ENCODE assay signal across 8 cellular contexts in the genomic region with DNA sequence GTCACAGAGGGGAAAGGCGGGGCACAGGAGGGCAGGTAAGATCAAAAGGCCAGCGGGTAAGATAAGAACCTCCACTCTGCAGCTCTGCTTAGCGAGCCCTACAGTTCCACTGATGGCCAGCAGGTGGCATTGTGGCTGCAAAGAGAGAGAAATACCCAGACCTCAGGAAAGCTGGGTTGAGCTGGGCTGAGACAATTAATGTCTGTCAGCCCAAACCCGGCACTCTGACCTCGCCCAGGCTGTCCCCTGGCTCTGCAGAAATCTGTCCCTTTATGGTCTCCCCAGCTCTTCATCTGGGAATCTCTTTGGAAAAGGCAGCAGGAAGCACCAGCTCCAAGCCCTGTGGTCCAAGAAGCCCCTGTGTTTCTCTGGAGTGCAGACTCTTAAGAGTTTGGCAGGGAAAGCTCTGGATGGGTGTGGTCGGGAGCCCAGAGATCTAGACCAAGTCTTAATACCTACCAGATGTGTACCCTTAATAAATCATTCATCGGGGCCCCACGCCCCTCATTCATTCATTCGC. TPM values are rescaled to one million over a fixed set of nuclear protein-coding genes. Genes with fewer than 3 reads are reported as not detected.
A peak's percentile ranks its signal among the peaks of the same experiment; 100 is the strongest.
DNase-seq lines count a peak whose midpoint lies in the region; ATAC-seq, FAIRE-seq and TF ChIP-seq lines count a peak whose summit lies in the region.

No MANE protein-coding gene starts in this region.

- peak; percentile 92 for TF ChIP-seq CTCF in D721Med (IDR thresholded peaks at IDR 0.05; ENCODE audit: insufficient read depth, missing control alignments)
- TF ChIP-seq CTCF in upper lobe of right lung (IDR thresholded peaks at IDR 0.05): peak; percentile 100

- no peaks in the 10 kb centered on the region for H3K27me3 ChIP-seq in upper lobe of right lung

- intact Hi-C loops in posterior vena cava (cut with DNase I) (loop anchor here (5.0 kb wide), 4 partner anchors 97 to 272 kb away; no protein-coding TSS in a partner anchor), upper lobe of right lung (cut with DNase I) (loop anchor here (10.0 kb wide), 1 partner anchor 110 kb away; no protein-coding TSS in a partner anchor)

- no peaks in the 10 kb centered on the region for H3K9me3 ChIP-seq in upper lobe of right lung

- no peak overlapping the region for H3K4me3 ChIP-seq in upper lobe of right lung

- in situ Hi-C loops in SK-MEL-5 (cut with HindIII; ENCODE audit: low pct_unique_long_range_greater_than_20kb, low sequenced_read_pairs): no loop called here

- FAIRE-seq in D721Med (lab: Jason Lieb, UNC): no peak

- peak; percentile 75 for DNase-seq in D721Med (ENCODE audit: insufficient read length, low spot score)
- peak; percentile 83 for DNase-seq in SK-MEL-5 (ENCODE audit: low read depth, low spot score)
- peak; percentile 84 for DNase-seq in activated gamma-delta T cell treated with anti-CD3 and anti-CD28 coated beads, Interleukin-2, amount 50 U/mL, for 16 hours (ENCODE audit: low read depth)
- peak; percentile 77 for DNase-seq in glomerular visceral epithelial cell (ENCODE audit: extremely low spot score)
- DNase-seq in posterior vena cava (ENCODE audit: low spot score): peak; percentile 96
- peak; percentile 89 for DNase-seq in upper lobe of right lung

- peak; percentile 89 for TF ChIP-seq RAD21 in Ishikawa (IDR thresholded peaks at IDR 0.05; ENCODE audit: low read depth)

- peaks cover 9% of the 10 kb centered on the region for H3K4me1 ChIP-seq in upper lobe of right lung

- TF ChIP-seq EP300 in Ishikawa (IDR thresholded peaks at IDR 0.05; ENCODE audit: borderline replicate concordance): no peak; the same call in 1 of the 2 replicates

- peaks cover 38% of the 10 kb centered on the region for H3K36me3 ChIP-seq in upper lobe of right lung

- ATAC-seq in GM21423 (IDR thresholded peaks at IDR 0.05; ENCODE audit: unreplicated experiment) (peak; percentile 88), upper lobe of right lung (peak; percentile 89)

- H3K27ac ChIP-seq in upper lobe of right lung: no peak overlapping the region

TF ChIP-seq in Ishikawa, 13 proteins besides CTCF, POLR2A, EP300 and RAD21:
- TF ChIP-seq FOXM1 (IDR thresholded peaks at IDR 0.05; ENCODE audit: borderline replicate concordance, low read depth) (no peak; the same call in 1 of the 2 replicates), CREB1 (IDR thresholded peaks at IDR 0.05; ENCODE audit: low read depth) (no peak), TEAD4 (IDR thresholded peaks at IDR 0.05) (0 out of 2 replicates have a peak, but pooled peaks have one; percentile 10), TCF12 (IDR thresholded peaks at IDR 0.05; ENCODE audit: low read depth) (0 out of 2 replicates have a peak, but pooled peaks have one; percentile 17), NFIC (IDR thresholded peaks at IDR 0.05) (no peak; the same call in 1 of the 2 replicates), MAX (IDR thresholded peaks at IDR 0.05) (no peak; the same call in 1 of the 2 replicates)
- TF ChIP-seq, protein P1, sequence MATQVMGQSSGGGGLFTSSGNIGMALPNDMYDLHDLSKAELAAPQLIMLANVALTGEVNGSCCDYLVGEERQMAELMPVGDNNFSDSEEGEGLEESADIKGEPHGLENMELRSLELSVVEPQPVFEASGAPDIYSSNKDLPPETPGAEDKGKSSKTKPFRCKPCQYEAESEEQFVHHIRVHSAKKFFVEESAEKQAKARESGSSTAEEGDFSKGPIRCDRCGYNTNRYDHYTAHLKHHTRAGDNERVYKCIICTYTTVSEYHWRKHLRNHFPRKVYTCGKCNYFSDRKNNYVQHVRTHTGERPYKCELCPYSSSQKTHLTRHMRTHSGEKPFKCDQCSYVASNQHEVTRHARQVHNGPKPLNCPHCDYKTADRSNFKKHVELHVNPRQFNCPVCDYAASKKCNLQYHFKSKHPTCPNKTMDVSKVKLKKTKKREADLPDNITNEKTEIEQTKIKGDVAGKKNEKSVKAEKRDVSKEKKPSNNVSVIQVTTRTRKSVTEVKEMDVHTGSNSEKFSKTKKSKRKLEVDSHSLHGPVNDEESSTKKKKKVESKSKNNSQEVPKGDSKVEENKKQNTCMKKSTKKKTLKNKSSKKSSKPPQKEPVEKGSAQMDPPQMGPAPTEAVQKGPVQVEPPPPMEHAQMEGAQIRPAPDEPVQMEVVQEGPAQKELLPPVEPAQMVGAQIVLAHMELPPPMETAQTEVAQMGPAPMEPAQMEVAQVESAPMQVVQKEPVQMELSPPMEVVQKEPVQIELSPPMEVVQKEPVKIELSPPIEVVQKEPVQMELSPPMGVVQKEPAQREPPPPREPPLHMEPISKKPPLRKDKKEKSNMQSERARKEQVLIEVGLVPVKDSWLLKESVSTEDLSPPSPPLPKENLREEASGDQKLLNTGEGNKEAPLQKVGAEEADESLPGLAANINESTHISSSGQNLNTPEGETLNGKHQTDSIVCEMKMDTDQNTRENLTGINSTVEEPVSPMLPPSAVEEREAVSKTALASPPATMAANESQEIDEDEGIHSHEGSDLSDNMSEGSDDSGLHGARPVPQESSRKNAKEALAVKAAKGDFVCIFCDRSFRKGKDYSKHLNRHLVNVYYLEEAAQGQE (IDR thresholded peaks at IDR 0.05; ENCODE audit: low read depth): no peak

RNA-seq across cellular contexts. Expression of gene MFGE8, which starts 8.3 kb away (rescaled TPM):
- total RNA-seq in SK-MEL-5 (2014; rRNA removed; shearing (Covaris generic)): 40.3 and 41.4 TPM in 2 replicates
- polyA plus RNA-seq in SK-MEL-5 (2015; cell fraction: cytosol; rRNA removed): 119 and 129 TPM in 2 replicates
- polyA plus RNA-seq in SK-MEL-5 (2015; cell fraction: nucleus; rRNA removed): 157 and 182 TPM in 2 replicates
- total RNA-seq in posterior vena cava (1,000 to 10,000 TPM in 1 of 2 donors, 100 to 1,000 TPM in 1; 829 to 1,044 TPM), upper lobe of right lung (168 TPM)

RNA-seq across cellular contexts. Expression of gene HAPLN3, which starts 9.5 kb away (rescaled TPM):
- 3.5 TPM in 2 replicates for total RNA-seq in SK-MEL-5 (2014; rRNA removed; shearing (Covaris generic))
- 10.9 and 11.5 TPM in 2 replicates for polyA plus RNA-seq in SK-MEL-5 (2015; cell fraction: cytosol; rRNA removed)
- polyA plus RNA-seq in SK-MEL-5 (2015; cell fraction: nucleus; rRNA removed): 8.0 and 12.2 TPM in 2 replicates
- total RNA-seq in posterior vena cava (10 to 100 TPM; 25.4 to 27.9 TPM), upper lobe of right lung (4.6 TPM)
